Comparison of ENCODE assay signal across 10 cellular contexts in the genomic region with DNA sequence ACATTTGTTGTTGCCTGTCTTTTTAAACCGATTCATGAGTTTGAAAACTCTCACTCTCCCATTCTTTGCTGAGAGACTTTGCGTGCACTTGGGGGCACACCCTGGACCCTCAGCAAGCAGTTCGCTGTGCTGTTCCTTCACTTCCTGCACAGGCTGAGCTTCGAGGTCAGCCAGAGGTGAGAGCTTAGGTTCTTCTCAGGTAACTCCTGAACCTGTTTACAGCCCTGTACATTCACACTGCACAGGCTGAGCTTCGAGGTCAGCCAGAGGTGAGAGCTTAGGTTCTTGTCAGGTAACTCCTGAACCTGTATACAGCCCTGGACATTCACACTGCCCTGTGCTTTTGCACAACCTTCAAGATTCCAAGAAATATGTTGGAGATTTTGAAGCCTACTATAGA. TPM values are rescaled to one million over a fixed set of nuclear protein-coding genes. Genes with fewer than 3 reads are reported as not detected.
DNase-seq lines count a peak whose midpoint lies in the region; ATAC-seq, FAIRE-seq and TF ChIP-seq lines count a peak whose summit lies in the region.
"Had no signal": no experiment of that assay in that cellular context is flagged by ENCODE, and none has a peak within 500 bp of the region (broad histone marks: within the 10 kb centered on the region; RNA-seq: fewer than 3 reads in every experiment).

No MANE protein-coding gene starts in this region.

- H3K4me3 Mint-ChIP-seq in CD4-positive, CD25-positive, alpha-beta regulatory T cell: peak overlapping the region; percentile 71 to 95 (median 85)
- H3K4me3 Mint-ChIP-seq in endodermal cell: no peak overlapping the region

- peak in 2 of 3 donors; percentile 64 to 89 for DNase-seq in CD4-positive, CD25-positive, alpha-beta regulatory T cell
- DNase-seq in T-helper 2 cell (peak in 3 of 5 experiments; percentile 17 to 87 (median 47)), esophagus squamous epithelium (lab: John Stamatoyannopoulos, UW) (no peak), ascending aorta (ENCODE audit: low spot score in 2 of 2) (no peak), endodermal cell (no peak), D721Med (ENCODE audit: insufficient read length, low spot score) (no peak)
- DNase-seq: sigmoid colon had no signal

- ATAC-seq in CD4-positive, CD25-positive, alpha-beta regulatory T cell (ENCODE audit: low read depth in 2 of 2): peak; percentile 76 to 78
- peak; percentile 41 for ATAC-seq in GM21381 (IDR thresholded peaks at IDR 0.05; ENCODE audit: unreplicated experiment)
- ATAC-seq in GM21528 (IDR thresholded peaks at IDR 0.05; ENCODE audit: low FRiP score, unreplicated experiment): no peak

- FAIRE-seq in D721Med (lab: Jason Lieb, UNC): no peak

- H3K27me3 Mint-ChIP-seq in CD4-positive, CD25-positive, alpha-beta regulatory T cell: peaks cover 14% of the 10 kb centered on the region
- H3K27me3 Mint-ChIP-seq in endodermal cell (ENCODE audit: insufficient read depth): no peaks in the 10 kb centered on the region

- no peak for TF ChIP-seq CTCF in esophagus squamous epithelium (IDR thresholded peaks at IDR 0.05)
- TF ChIP-seq CTCF in ascending aorta (IDR thresholded peaks at IDR 0.05): no peak
- TF ChIP-seq CTCF in endodermal cell (conservative IDR thresholded peaks at IDR 0.05): no peak
- no peak for TF ChIP-seq CTCF in D721Med (IDR thresholded peaks at IDR 0.05; ENCODE audit: insufficient read depth, missing control alignments)

- no peak overlapping the region for H3K9ac ChIP-seq in endodermal cell (ENCODE audit: extremely low read depth, low read length, poor library complexity, severe bottlenecking)

- peaks cover 21 to 58% (median 41%) of the 10 kb centered on the region in 4 donors for H3K4me1 Mint-ChIP-seq in CD4-positive, CD25-positive, alpha-beta regulatory T cell
- no peaks in the 10 kb centered on the region for H3K4me1 Mint-ChIP-seq in endodermal cell

- peaks cover 38% of the 10 kb centered on the region for H3K4me1 ChIP-seq in CD4-positive, CD25-positive, alpha-beta regulatory T cell (ENCODE audit: control insufficient read depth, insufficient read depth, low read length, poor library complexity, severe bottlenecking)
- H3K4me1 ChIP-seq in esophagus squamous epithelium (peaks cover 0 to 38% (median 4%) of the 10 kb centered on the region in 3 donors), ascending aorta (no peaks in the 10 kb centered on the region), endodermal cell (ENCODE audit: control insufficient read depth, insufficient read depth, low read length) (no peaks in the 10 kb centered on the region)

- WGBS in esophagus squamous epithelium, 2 donors: 33 to 46% methylated on average over 5 of the region's 5 CpGs
- WGBS in endodermal cell (ENCODE audit: insufficient coverage in 1 of 2, insufficient read length in 1 of 2), 2 experiments: 87 to 91% methylated on average over 5 of the region's 5 CpGs

- H3K4me3 ChIP-seq in CD4-positive, CD25-positive, alpha-beta regulatory T cell (ENCODE audit: low read depth, low read length): peak overlapping the region; percentile 69
- H3K4me3 ChIP-seq in esophagus squamous epithelium (no peak overlapping the region), ascending aorta (no peak overlapping the region), endodermal cell (ENCODE audit: low read length) (no peak overlapping the region)
- H3K4me3 ChIP-seq: sigmoid colon had no signal

- peak overlapping the region; percentile 84 for H3K27ac ChIP-seq in CD4-positive, CD25-positive, alpha-beta regulatory T cell (ENCODE audit: insufficient read depth, low read length, poor library complexity, severe bottlenecking)
- H3K27ac ChIP-seq in esophagus squamous epithelium: peak overlapping the region; percentile 35 to 77 (median 54)
- H3K27ac ChIP-seq in ascending aorta: no peak overlapping the region
- no peak overlapping the region for H3K27ac ChIP-seq in endodermal cell (ENCODE audit: low read depth, low read length)
- H3K27ac ChIP-seq: sigmoid colon had no signal

- TF ChIP-seq POLR2A in esophagus squamous epithelium (IDR thresholded peaks at IDR 0.05): no peak

- H3K9me3 Mint-ChIP-seq in CD4-positive, CD25-positive, alpha-beta regulatory T cell: peaks cover 0 to 2% (median 0%) of the 10 kb centered on the region in 7 donors
- H3K9me3 Mint-ChIP-seq in endodermal cell: peaks cover 8% of the 10 kb centered on the region

- intact Hi-C loops in esophagus squamous epithelium (cut with DNase I) (loop anchor here (10.0 kb wide), 1 partner anchor 182 kb away; no protein-coding TSS in a partner anchor), ascending aorta (cut with DNase I) (no loop called here)

- peak overlapping the region; percentile 98 to 100 (median 99) for H3K27ac Mint-ChIP-seq in CD4-positive, CD25-positive, alpha-beta regulatory T cell
- no peak overlapping the region for H3K27ac Mint-ChIP-seq in endodermal cell

- no peaks in the 10 kb centered on the region for H3K9me3 ChIP-seq in CD4-positive, CD25-positive, alpha-beta regulatory T cell (ENCODE audit: control insufficient read depth in 2 of 2, low read length in 2 of 2)
- no peaks in the 10 kb centered on the region for H3K9me3 ChIP-seq in esophagus squamous epithelium
- H3K9me3 ChIP-seq in ascending aorta: no peaks in the 10 kb centered on the region
- no peaks in the 10 kb centered on the region for H3K9me3 ChIP-seq in endodermal cell (ENCODE audit: control insufficient read depth, low read length)
- H3K9me3 ChIP-seq: sigmoid colon had no signal

- H3K27me3 ChIP-seq in CD4-positive, CD25-positive, alpha-beta regulatory T cell (ENCODE audit: control insufficient read depth, insufficient read depth, low read length): no peaks in the 10 kb centered on the region
- H3K27me3 ChIP-seq in esophagus squamous epithelium (no peaks in the 10 kb centered on the region), ascending aorta (no peaks in the 10 kb centered on the region), endodermal cell (ENCODE audit: control insufficient read depth, insufficient read depth, low read length, poor library complexity, severe bottlenecking) (no peaks in the 10 kb centered on the region)
- H3K27me3 ChIP-seq: sigmoid colon had no signal

- no peaks in the 10 kb centered on the region for H3K36me3 Mint-ChIP-seq in CD4-positive, CD25-positive, alpha-beta regulatory T cell
- H3K36me3 Mint-ChIP-seq in endodermal cell (ENCODE audit: low read depth): no peaks in the 10 kb centered on the region

- H3K36me3 ChIP-seq in CD4-positive, CD25-positive, alpha-beta regulatory T cell (ENCODE audit: control insufficient read depth, insufficient read depth, low read length): no peaks in the 10 kb centered on the region
- H3K36me3 ChIP-seq in esophagus squamous epithelium (no peaks in the 10 kb centered on the region), ascending aorta (no peaks in the 10 kb centered on the region), endodermal cell (ENCODE audit: control insufficient read depth, insufficient read depth, low read length) (no peaks in the 10 kb centered on the region)
- H3K36me3 ChIP-seq: sigmoid colon had no signal

RNA-seq across cellular contexts. Expression of a gene that starts 9.8 kb away (rescaled TPM):
- total RNA-seq in CD4-positive, CD25-positive, alpha-beta regulatory T cell: 0.84 TPM
- polyA plus RNA-seq in CD4-positive, CD25-positive, alpha-beta regulatory T cell: not detected
- total RNA-seq in esophagus squamous epithelium (1 to 10 TPM in 1 of 4 donors, not detected in 3; 1.1 TPM), ascending aorta (not detected), endodermal cell (not detected)
- not detected for polyA plus RNA-seq in endodermal cell (2013, experiment 1 of 2)
- not detected for polyA plus RNA-seq in endodermal cell (2013, experiment 2 of 2)
- total RNA-seq: dermis microvascular lymphatic vessel endothelial cell, sigmoid colon had no signal

RNA-seq across cellular contexts. Expression of a gene that starts 18.0 kb away (rescaled TPM):
- total RNA-seq in CD4-positive, CD25-positive, alpha-beta regulatory T cell: 1,130 TPM
- polyA plus RNA-seq in CD4-positive, CD25-positive, alpha-beta regulatory T cell: 100 to 1,000 TPM; 189 to 259 (median 222) TPM
- total RNA-seq in esophagus squamous epithelium (1 to 10 TPM in 3 of 4 donors, under 1 TPM in 1; 0.99 to 6.7 (median 2.7) TPM), ascending aorta (1.3 TPM), endodermal cell (not detected)
- polyA plus RNA-seq in endodermal cell (2013, experiment 1 of 2): not detected
- not detected for polyA plus RNA-seq in endodermal cell (2013, experiment 2 of 2)

Comparison
In these comparisons a context has a peak if more than half of its experiments do, and no peak if none do; other contexts are left out.
1. DNase-seq: peak in CD4-positive, CD25-positive, alpha-beta regulatory T cell (2 of 3) and T-helper 2 cell (3 of 5); none in esophagus squamous epithelium (single experiment), ascending aorta (0 of 2), endodermal cell (single experiment) and D721Med (single experiment).
2. H3K27ac ChIP-seq: peak in CD4-positive, CD25-positive, alpha-beta regulatory T cell (single experiment) and esophagus squamous epithelium (4 of 4); none in ascending aorta (0 of 2) and endodermal cell (single experiment).
3. RNA of a gene that starts 18.0 kb away (total RNA-seq): 1,130 TPM in CD4-positive, CD25-positive, alpha-beta regulatory T cell (single experiment); 0.99 to 6.7 TPM in esophagus squamous epithelium, 1.3 TPM in ascending aorta (single experiment) and not detected in endodermal cell; every median in the first group is over 100 times any median in the second.